Comparison of ENCODE assay signal across 20 cellular contexts in the genomic region with DNA sequence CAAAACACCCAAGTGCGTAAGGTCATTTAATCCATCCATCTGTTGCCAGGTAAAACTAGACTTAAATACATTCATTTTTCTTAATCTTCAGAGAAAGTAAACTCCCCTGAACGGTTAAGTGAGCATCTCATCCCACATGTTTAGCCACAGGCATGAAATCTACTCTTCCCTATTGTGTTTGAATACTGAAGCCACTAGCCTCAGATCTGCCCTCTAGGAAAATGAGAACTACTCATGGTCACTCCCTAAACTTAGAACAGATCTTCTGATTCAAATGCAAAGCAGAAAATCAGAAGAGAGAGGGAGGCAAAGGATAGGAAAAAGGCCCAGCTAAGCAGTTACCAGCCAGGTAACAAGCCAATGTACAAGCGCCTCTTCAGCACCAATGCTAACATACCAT. TPM values are rescaled to one million over a fixed set of nuclear protein-coding genes. Genes with fewer than 3 reads are reported as not detected.
A peak's percentile ranks its signal among the peaks of the same experiment; 100 is the strongest.
DNase-seq lines count a peak whose midpoint lies in the region; ATAC-seq, FAIRE-seq and TF ChIP-seq lines count a peak whose summit lies in the region.
"Had no signal": no experiment of that assay in that cellular context is flagged by ENCODE, and none has a peak within 500 bp of the region (broad histone marks: within the 10 kb centered on the region; RNA-seq: fewer than 3 reads in every experiment).

No MANE protein-coding gene starts in this region.

- DNase-seq in AG09309 (ENCODE audit: low read depth), result no peak
- DNase-seq in M059J (ENCODE audit: low read depth), result peak; percentile 34
- DNase-seq in foreskin melanocyte, result peak; percentile 46
- peak; percentile 56 for DNase-seq in renal cortical epithelial cell (ENCODE audit: low read depth)
- DNase-seq in NCI-H2227 (lab: John Stamatoyannopoulos, UW; ENCODE audit: unreplicated experiment), result no peak
- no peak for DNase-seq in midbrain (lab: John Stamatoyannopoulos, UW)
- DNase-seq in H54 (ENCODE audit: insufficient read length, low spot score), result no peak
- DNase-seq: C1 segment of cervical spinal cord; Caco-2; CD8-positive, alpha-beta T cell; DMS153; DND-41 had no signal

- ATAC-seq in HG03108 (IDR thresholded peaks at IDR 0.05; ENCODE audit: unreplicated experiment), result no peak
- ATAC-seq: CD8-positive, alpha-beta T cell; GM23338 had no signal

- H3K4me3 ChIP-seq in AG09309 (ENCODE audit: control insufficient read depth, low read depth, low read length), result no peak overlapping the region
- H3K4me3 ChIP-seq: GM23338, HAP-1 had no signal

- no peak for TF ChIP-seq POLR2A in H54 (IDR thresholded peaks at IDR 0.05; ENCODE audit: low read depth, low read length)

- peak; percentile 1 for TF ChIP-seq CTCF in AG09309 (IDR thresholded peaks at IDR 0.05; ENCODE audit: control insufficient read depth, insufficient read depth, low read depth, low read length, missing control alignments)

- no peak for FAIRE-seq in H54 (lab: Jason Lieb, UNC)
- FAIRE-seq: A204.1, G401.6, GM12892, GM19239 had no signal

RNA-seq across cellular contexts. Expression of gene TMEM247, which starts 7.1 kb away (rescaled TPM):
- total RNA-seq in M059J (2014; rRNA removed; shearing (Covaris generic)), result not detected in 2 replicates
- total RNA-seq in renal cortical epithelial cell, result not detected in 2 replicates
- total RNA-seq: Caco-2; CD8-positive, alpha-beta T cell; GM23338; H4 had no signal

RNA-seq across cellular contexts. Expression of gene RHOQ, which starts 55.8 kb away (rescaled TPM):
- 33.3 and 42.0 TPM in 2 replicates for total RNA-seq in M059J (2014; rRNA removed; shearing (Covaris generic))
- 97.2 and 99.8 TPM in 2 replicates for total RNA-seq in renal cortical epithelial cell

RNA-seq across cellular contexts. Expression of gene ATP6V1E2, which starts 55.9 kb away (rescaled TPM):
- total RNA-seq in M059J (2014; rRNA removed; shearing (Covaris generic)), result 2.5 and 6.2 TPM in 2 replicates
- total RNA-seq in renal cortical epithelial cell, result 2.3 and 5.2 TPM in 2 replicates

Comparison
In these comparisons a context has a peak if more than half of its experiments do, and no peak if none do; other contexts are left out.
1. DNase-seq: peak in M059J (single experiment), foreskin melanocyte (single experiment) and renal cortical epithelial cell (single experiment); none in AG09309 (single experiment), NCI-H2227 (single experiment), midbrain (single experiment) and H54 (single experiment).